In the genomic region with DNA sequence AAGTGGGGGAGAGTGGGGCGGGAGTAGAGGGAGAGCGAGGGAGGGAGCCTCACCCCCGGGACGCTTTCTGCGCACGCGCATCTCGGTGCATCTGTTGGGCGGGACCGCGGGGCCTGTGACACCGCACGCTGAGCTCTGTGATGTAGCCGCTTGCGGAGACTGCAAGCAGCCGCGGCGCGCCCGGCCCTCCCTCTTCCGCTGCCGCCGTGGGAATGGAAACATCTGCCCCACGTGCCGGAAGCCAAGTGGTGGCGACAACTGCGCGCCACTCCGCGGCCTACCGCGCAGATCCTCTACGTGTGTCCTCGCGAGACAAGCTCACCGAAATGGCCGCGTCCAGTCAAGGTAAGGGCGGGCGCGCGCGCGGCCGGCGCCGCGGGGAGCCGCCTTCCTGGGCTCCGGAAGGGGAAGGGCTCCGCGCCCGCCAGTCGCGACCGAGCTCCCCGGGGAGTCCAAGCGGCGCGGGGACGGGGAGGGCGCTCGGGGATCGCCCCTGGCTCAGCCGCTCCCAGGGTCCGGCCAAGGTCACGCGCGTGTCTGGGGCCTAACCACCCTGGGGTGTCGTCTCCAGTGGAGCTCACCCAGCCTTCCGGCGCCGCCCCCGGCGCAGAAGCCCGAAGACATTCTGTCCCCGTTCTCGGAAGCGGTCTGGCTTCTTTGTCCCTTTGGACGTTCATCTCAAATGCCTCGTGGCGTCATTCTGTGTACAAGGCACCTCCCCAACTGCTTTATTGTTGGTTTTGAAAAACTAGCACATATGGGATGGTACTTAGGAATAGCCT, we compare ENCODE assay signal across 8 cellular contexts. TPM values are rescaled to one million over a fixed set of nuclear protein-coding genes. Genes with fewer than 3 reads are reported as not detected.
DNase-seq lines count a peak whose midpoint lies in the region; ATAC-seq and TF ChIP-seq lines count a peak whose summit lies in the region.

FUNDC2 (plus strand) TSS at position 118 of the 782 bp plus-strand sequence; CDS start at position 213, 95 bp downstream.

- H3K36me3 Mint-ChIP-seq in T-cell (no peaks in the 10 kb centered on the region), type B pancreatic cell (no peaks in the 10 kb centered on the region)

- ATAC-seq in HG02870 (IDR thresholded peaks at IDR 0.05; ENCODE audit: unreplicated experiment) (peak; percentile 86), T-cell (replicated peaks in 1 of 4) (peak; percentile 91 to 94 (median 93))

- peak; percentile 78 for DNase-seq in GM13977 (ENCODE audit: low spot score)
- DNase-seq in NCI-H146 (lab: John Stamatoyannopoulos, UW), result peak; percentile 94
- DNase-seq in T-cell, result peak; percentile 81 to 97 (median 93)
- peak; percentile 96 for DNase-seq in cardiac septum (ENCODE audit: low spot score)
- DNase-seq in posterior cingulate gyrus, result peak; percentile 84 to 99 (median 90)
- DNase-seq in type B pancreatic cell (ENCODE audit: extremely low spot score, unreplicated experiment), result peak; percentile 92

- TF ChIP-seq CTCF in GM13977 (IDR thresholded peaks at IDR 0.05; ENCODE audit: extremely low read depth, insufficient read depth, missing control alignments) (no peak), type B pancreatic cell (conservative IDR thresholded peaks at IDR 0.05) (no peak)

- H3K4me3 Mint-ChIP-seq in T-cell, result peak within 1 kb of the TSS; percentile 80 to 89 (median 84)
- peak within 1 kb of the TSS; percentile 91 for H3K4me3 Mint-ChIP-seq in type B pancreatic cell

- POLR2A ChIA-PET in T-cell (lab: Charles Lee), result interaction anchor here in 1 of 2 donors (0.6 to 1.0 kb wide), 5 partner anchors 11 to 109 kb away, joined by 3 to 6 read pairs (median 3); no protein-coding TSS in a partner anchor

- peaks cover 0 to 14% of the 10 kb centered on the region in 2 donors for H3K27me3 Mint-ChIP-seq in T-cell
- no peaks in the 10 kb centered on the region for H3K27me3 Mint-ChIP-seq in type B pancreatic cell

- no peaks in the 10 kb centered on the region for H3K9me3 Mint-ChIP-seq in T-cell
- H3K9me3 Mint-ChIP-seq in type B pancreatic cell, result no peaks in the 10 kb centered on the region

- H3K4me1 Mint-ChIP-seq in T-cell (peaks cover 23 to 28% (median 27%) of the 10 kb centered on the region in 3 donors), type B pancreatic cell (ENCODE audit: unreplicated experiment) (peaks cover 5% of the 10 kb centered on the region)

- CTCF ChIA-PET in T-cell (lab: Charles Lee), result interaction anchor here in 1 of 2 donors (0.6 to 1.4 kb wide), 6 partner anchors 8 to 1101 kb away, joined by 3 to 10 read pairs (median 5); partner anchors contain the start of genes CMC4 and MTCP1

- peak within 1 kb of the TSS; percentile 83 for H3K27ac ChIP-seq in adipose tissue (ENCODE audit: low read depth, low read length)

- intact Hi-C loops in cardiac septum (cut with DNase I) (loop anchor here (2.0 kb wide), 1 partner anchor 44 kb away; the partner anchor contains the start of genes BRCC3, CMC4 and MTCP1), posterior cingulate gyrus (cut with DNase I) (loop anchor here (5.0 kb wide), 1 partner anchor 45 kb away; the partner anchor contains the start of genes BRCC3, CMC4 and MTCP1)

- in situ Hi-C loops in GM13977 (cut with MboI; ENCODE audit: low pct_unique_long_range_greater_than_20kb, low sequenced_read_pairs, unreplicated experiment), result no loop called here

- 0 to 44% (median 0%) methylated on average over 17 to 73 of the region's 82 CpGs for WGBS in adipose tissue, 3 donors

- H3K27ac Mint-ChIP-seq in T-cell (peak within 1 kb of the TSS; percentile 90 to 94), type B pancreatic cell (peak within 1 kb of the TSS; percentile 95)

RNA-seq across cellular contexts. Expression of gene FUNDC2, which starts in this region (rescaled TPM):
- 10 to 100 TPM; 50.2 to 56.2 (median 53.0) TPM for total RNA-seq in T-cell
- 100 to 1,000 TPM; 106 to 176 (median 145) TPM for polyA plus RNA-seq in adipose tissue
- total RNA-seq in cardiac septum, result 207 TPM
- 65.0 and 76.5 TPM in 2 replicates for total RNA-seq in type B pancreatic cell (ENCODE audit: low replicate concordance)

Comparison
In these comparisons a context has a peak if more than half of its experiments do, and no peak if none do; other contexts are left out.
1. Peak in every context shown above with its lines: DNase-seq, ATAC-seq and H3K27ac ChIP-seq.